In the genomic region with DNA sequence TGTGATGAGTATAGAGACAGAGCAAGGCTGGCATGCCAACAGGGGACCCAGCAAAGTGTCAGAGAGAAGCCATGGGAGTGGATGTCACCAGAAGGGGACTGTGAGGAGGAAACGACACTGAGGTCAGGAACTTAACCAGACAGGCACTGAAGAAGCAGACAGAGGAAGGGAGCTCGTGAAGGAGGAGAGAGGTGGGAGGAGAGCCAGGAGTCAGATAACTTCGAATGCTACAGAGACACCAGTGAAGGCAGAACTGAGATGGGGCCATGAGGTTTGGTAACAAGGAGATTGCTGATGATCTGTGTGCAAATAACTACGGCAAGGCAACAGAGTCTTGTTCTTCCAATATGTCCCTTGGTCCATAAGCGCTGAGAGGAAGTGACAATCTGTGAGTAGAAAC, we compare ENCODE assay signal across 15 cellular contexts.
DNase-seq lines count a peak whose midpoint lies in the region; ATAC-seq and TF ChIP-seq lines count a peak whose summit lies in the region.
"Had no signal": no experiment of that assay in that cellular context is flagged by ENCODE, and none has a peak within 500 bp of the region (broad histone marks: within the 10 kb centered on the region; RNA-seq: fewer than 3 reads in every experiment).

No MANE protein-coding gene starts in this region.

- H3K9me3 Mint-ChIP-seq in nephron = no peaks in the 10 kb centered on the region

- TF ChIP-seq CTCF in coronary artery (IDR thresholded peaks at IDR 0.05) (no peak), nephron (IDR thresholded peaks at IDR 0.05; ENCODE audit: unreplicated experiment in 3 of 3) (no peak), tibial nerve (IDR thresholded peaks at IDR 0.05) (no peak)

- H3K27me3 ChIP-seq in tibial nerve = no peaks in the 10 kb centered on the region
- H3K27me3 ChIP-seq: transverse colon had no signal

- H3K4me3 ChIP-seq in coronary artery (peak overlapping the region; percentile 6), tibial nerve (no peak overlapping the region)
- H3K4me3 ChIP-seq: transverse colon had no signal

- peaks cover 0 to 35% (median 3%) of the 10 kb centered on the region in 4 donors for H3K4me1 ChIP-seq in tibial nerve
- H3K4me1 ChIP-seq: transverse colon had no signal

- WGBS in tibial nerve, 2 donors = 35% methylated on average over 5 of the region's 5 CpGs

- DNase-seq in NCI-H226 = peak; percentile 20
- no peak for DNase-seq in coronary artery (ENCODE audit: low spot score)
- no peak for DNase-seq in tibial nerve (ENCODE audit: low spot score in 2 of 2)
- no peak for DNase-seq in NCI-H2227 treated with DMSO at 0.1 percent for 48 hours (lab: John Stamatoyannopoulos, UW)
- DNase-seq: activated CD4-positive, alpha-beta T cell treated with anti-CD3 and anti-CD28 coated beads for 36 hours; CD4-positive, CD25-positive, alpha-beta regulatory T cell; NCI-H1092 treated with DMSO at 0.1 percent for 48 hours; occipital lobe; T-helper 1 cell had no signal

- peak overlapping the region in 2 of 3 experiments; percentile 47 to 50 for H3K27ac Mint-ChIP-seq in nephron
- H3K27ac Mint-ChIP-seq: activated CD4-positive, alpha-beta T cell treated with anti-CD3 and anti-CD28 coated beads for 36 hours; CD4-positive, CD25-positive, alpha-beta regulatory T cell; IgD-negative memory B cell had no signal

- H3K36me3 ChIP-seq in tibial nerve = no peaks in the 10 kb centered on the region
- H3K36me3 ChIP-seq: transverse colon had no signal

- ATAC-seq in GM18868 (IDR thresholded peaks at IDR 0.05; ENCODE audit: unreplicated experiment) (no peak), GM19395 (IDR thresholded peaks at IDR 0.05; ENCODE audit: unreplicated experiment) (no peak)
- ATAC-seq: activated CD4-positive, alpha-beta T cell treated with anti-CD3 and anti-CD28 coated beads for 36 hours; esophagus mucosa had no signal

- TF ChIP-seq EP300 in tibial nerve (IDR thresholded peaks at IDR 0.05) = no peak

- H3K27ac ChIP-seq in coronary artery (peak overlapping the region; percentile 73 to 90), tibial nerve (peak overlapping the region; percentile 45 to 72 (median 56))

- no peaks in the 10 kb centered on the region for H3K9me3 ChIP-seq in tibial nerve
- H3K9me3 ChIP-seq: transverse colon had no signal

- peaks cover 7% of the 10 kb centered on the region for H3K27me3 Mint-ChIP-seq in nephron (ENCODE audit: low read depth)
- H3K27me3 Mint-ChIP-seq: activated CD4-positive, alpha-beta T cell treated with anti-CD3 and anti-CD28 coated beads for 36 hours; CD4-positive, CD25-positive, alpha-beta regulatory T cell; IgD-negative memory B cell had no signal

- peak overlapping the region in 1 of 3 experiments; percentile 13 for H3K4me3 Mint-ChIP-seq in nephron
- H3K4me3 Mint-ChIP-seq: activated CD4-positive, alpha-beta T cell treated with anti-CD3 and anti-CD28 coated beads for 36 hours; CD4-positive, CD25-positive, alpha-beta regulatory T cell; IgD-negative memory B cell had no signal

- no peaks in the 10 kb centered on the region for H3K36me3 Mint-ChIP-seq in nephron (ENCODE audit: low read depth)
- H3K36me3 Mint-ChIP-seq: CD4-positive, CD25-positive, alpha-beta regulatory T cell had no signal

- peaks cover 46% of the 10 kb centered on the region for H3K4me1 Mint-ChIP-seq in nephron
- H3K4me1 Mint-ChIP-seq: activated CD4-positive, alpha-beta T cell treated with anti-CD3 and anti-CD28 coated beads for 36 hours; CD4-positive, CD25-positive, alpha-beta regulatory T cell; IgD-negative memory B cell had no signal

- no peak for TF ChIP-seq POLR2A in tibial nerve (IDR thresholded peaks at IDR 0.05)
